Comparison of ENCODE assay signal across 11 cellular contexts in genomic region chr19:36775768-36776167, GRCh38. TPM values are rescaled to one million over a fixed set of nuclear protein-coding genes. Genes with fewer than 3 reads are reported as not detected.
DNase-seq lines count a peak whose midpoint lies in the region; ATAC-seq and TF ChIP-seq lines count a peak whose summit lies in the region.
"Had no signal": no experiment of that assay in that cellular context is flagged by ENCODE, and none has a peak within 500 bp of the region (broad histone marks: within the 10 kb centered on the region; RNA-seq: fewer than 3 reads in every experiment).

No MANE protein-coding gene starts in this region.

- H3K36me3 ChIP-seq in ovary = no peaks in the 10 kb centered on the region

- H3K27me3 ChIP-seq in ovary = no peaks in the 10 kb centered on the region

- no peaks in the 10 kb centered on the region for H3K4me1 ChIP-seq in ovary (ENCODE audit: insufficient read depth)

- intact Hi-C loops in head of caudate nucleus (cut with DNase I) = loop anchor here (10.0 kb wide), 1 partner anchor 91 kb away; the partner anchor contains the start of gene ZNF567
- intact Hi-C loops in ovary (cut with DNase I) = no loop called here

- WGBS in ovary, 3 donors = 8 to 16% (median 12%) methylated on average over 37 to 38 of the region's 38 CpGs

- TF ChIP-seq POLR2A in ovary (IDR thresholded peaks at IDR 0.05) = no peak

- peak; percentile 18 for DNase-seq in Ammon's horn (ENCODE audit: low spot score)
- no peak for DNase-seq in astrocyte of the cerebellum (ENCODE audit: low read depth)
- peak in 27 of 42 donors; percentile 11 to 84 (median 42) for DNase-seq in head of caudate nucleus
- DNase-seq in ovary = peak in 3 of 5 donors; percentile 21 to 64 (median 50)
- DNase-seq in SIG-M5 (lab: John Stamatoyannopoulos, UW) = no peak
- DNase-seq in T-helper 9 cell = no peak
- DNase-seq in T-helper 1 cell = no peak
- DNase-seq: activated CD8-positive, alpha-beta memory T cell treated with anti-CD3 and anti-CD28 coated beads, Interleukin-2, amount 50 U/mL, for 48 hours; KBM-7 had no signal

- no peak for ATAC-seq in HG02852 (IDR thresholded peaks at IDR 0.05; ENCODE audit: unreplicated experiment)
- ATAC-seq: SK-N-SH treated with all-trans-retinoic acid at 6 μM for 48 hours had no signal

- H3K4me3 ChIP-seq in astrocyte of the cerebellum (ENCODE audit: low read depth, low read length) (peak overlapping the region; percentile 19), ovary (no peak overlapping the region)

- no peak for TF ChIP-seq CTCF in astrocyte of the cerebellum (IDR thresholded peaks at IDR 0.05; ENCODE audit: low read depth, low read length, missing control alignments)
- no peak for TF ChIP-seq CTCF in ovary (IDR thresholded peaks at IDR 0.05)

- H3K9me3 ChIP-seq in ovary = no peaks in the 10 kb centered on the region

- in situ Hi-C loops in astrocyte of the cerebellum (cut with HindIII; ENCODE audit: low sequenced_read_pairs) = no loop called here

- no peak for TF ChIP-seq EP300 in ovary (IDR thresholded peaks at IDR 0.05)

- H3K27ac ChIP-seq in ovary = peak overlapping the region in 1 of 2 donors; percentile 19

RNA-seq across cellular contexts. Expression of gene ZNF850, which starts 3.2 kb away (rescaled TPM):
- 10 to 100 TPM in 1 of 7 donors, 1 to 10 TPM in 6; 2.8 to 10.1 (median 7.4) TPM for total RNA-seq in ovary
- 1 to 10 TPM; 1.1 to 1.3 TPM for polyA plus RNA-seq in ovary

Comparison
In these comparisons a context has a peak if more than half of its experiments do, and no peak if none do; other contexts are left out.
1. DNase-seq: peak in Ammon's horn (single experiment), head of caudate nucleus (27 of 42) and ovary (3 of 5); none in astrocyte of the cerebellum (single experiment), SIG-M5 (single experiment), T-helper 9 cell (single experiment) and T-helper 1 cell (0 of 5).